In genomic region chr7:74084722-74085578, GRCh38 we compare ENCODE assay signal across 8 cellular contexts. TPM values are rescaled to one million over a fixed set of nuclear protein-coding genes. Genes with fewer than 3 reads are reported as not detected.
A peak's percentile ranks its signal among the peaks of the same experiment; 100 is the strongest.
DNase-seq lines count a peak whose midpoint lies in the region; ATAC-seq, FAIRE-seq and TF ChIP-seq lines count a peak whose summit lies in the region.

No MANE protein-coding gene starts in this region.

- DNase-seq in G401 (ENCODE audit: low spot score) (peak; percentile 33), Peyer's patch (no peak), progenitor cell of endocrine pancreas (ENCODE audit: low spot score, unreplicated experiment) (no peak), mucosa of gallbladder (ENCODE audit: low spot score) (no peak), 8988T (no peak), NCI-H1930 (lab: John Stamatoyannopoulos, UW) (no peak), HTR-8/SVneo (ENCODE audit: insufficient read length, low spot score) (no peak)

- peak overlapping the region in 3 of 4 donors; percentile 86 to 95 (median 91) for H3K4me3 ChIP-seq in Peyer's patch

- TF ChIP-seq POLR2A in Peyer's patch (IDR thresholded peaks at IDR 0.05): no peak

- H3K4me1 Mint-ChIP-seq in progenitor cell of endocrine pancreas (ENCODE audit: low read depth): peaks cover 6% of the 10 kb centered on the region

- peak overlapping the region in 1 of 4 donors; percentile 76 for H3K27ac ChIP-seq in Peyer's patch

- ATAC-seq in esophagus mucosa: peak; percentile 8

- in situ Hi-C loops in G401 (cut with HindIII; ENCODE audit: low sequenced_read_pairs): no loop called here

- no peaks in the 10 kb centered on the region for H3K27me3 Mint-ChIP-seq in progenitor cell of endocrine pancreas

- H3K4me1 ChIP-seq in Peyer's patch: peaks cover 0 to 19% (median 12%) of the 10 kb centered on the region in 4 donors

- TF ChIP-seq CTCF in Peyer's patch (IDR thresholded peaks at IDR 0.05) (no peak), progenitor cell of endocrine pancreas (IDR thresholded peaks at IDR 0.05; ENCODE audit: unreplicated experiment) (no peak)

- no peaks in the 10 kb centered on the region for H3K9me3 ChIP-seq in Peyer's patch

- peaks cover 21% of the 10 kb centered on the region for H3K36me3 Mint-ChIP-seq in progenitor cell of endocrine pancreas (ENCODE audit: insufficient read depth)

- H3K27ac Mint-ChIP-seq in progenitor cell of endocrine pancreas: peak overlapping the region; percentile 84

- H3K36me3 ChIP-seq in Peyer's patch: no peaks in the 10 kb centered on the region

- no peaks in the 10 kb centered on the region for H3K9me3 Mint-ChIP-seq in progenitor cell of endocrine pancreas (ENCODE audit: low read depth)

- H3K4me3 Mint-ChIP-seq in progenitor cell of endocrine pancreas (ENCODE audit: low read depth): peak overlapping the region; percentile 82

- H3K27me3 ChIP-seq in Peyer's patch: no peaks in the 10 kb centered on the region

- no peak for FAIRE-seq in HTR-8/SVneo (lab: Jason Lieb, UNC)

RNA-seq across cellular contexts. Expression of gene LIMK1, which starts 1.3 kb away (rescaled TPM):
- total RNA-seq in G401 (2014; rRNA removed; shearing (Covaris generic)): 39.1 and 49.4 TPM in 2 replicates
- 10 to 100 TPM in 2 of 4 donors, 1 to 10 TPM in 2; 3.7 to 38.0 (median 11.7) TPM for total RNA-seq in Peyer's patch
- 10.2 TPM for total RNA-seq in esophagus mucosa
- total RNA-seq in progenitor cell of endocrine pancreas: 62.7 and 65.1 TPM in 2 replicates
- 26.9 TPM for total RNA-seq in mucosa of gallbladder

RNA-seq across cellular contexts. Expression of gene ELN, which starts 57.0 kb away (rescaled TPM):
- 0.20 TPM in 1 of 2 replicates, not detected in the other for total RNA-seq in G401 (2014; rRNA removed; shearing (Covaris generic))
- total RNA-seq in Peyer's patch (100 to 1,000 TPM in 1 of 4 donors, 10 to 100 TPM in 3; 11.5 to 210 (median 27.9) TPM), esophagus mucosa (4.9 TPM), progenitor cell of endocrine pancreas (0.26 and 0.33 TPM in 2 replicates), mucosa of gallbladder (70.3 TPM)
